Comparison of ENCODE assay signal across 10 cellular contexts in genomic region chr19:7224205-7224833, GRCh38.
DNase-seq lines count a peak whose midpoint lies in the region; ATAC-seq and TF ChIP-seq lines count a peak whose summit lies in the region.
"Had no signal": no experiment of that assay in that cellular context is flagged by ENCODE, and none has a peak within 500 bp of the region (broad histone marks: within the 10 kb centered on the region; RNA-seq: fewer than 3 reads in every experiment).

No MANE protein-coding gene starts in this region.

- DNase-seq in Right ventricle myocardium inferior (ENCODE audit: missing footprints) (no peak), cardiac septum (ENCODE audit: low spot score) (no peak), globus pallidus (ENCODE audit: low spot score) (peak; percentile 63), omental fat pad (ENCODE audit: low spot score) (no peak), COLO668 (lab: John Stamatoyannopoulos, UW; ENCODE audit: unreplicated experiment) (no peak), hippocampal formation (lab: John Stamatoyannopoulos, UW) (no peak), GM20000 (ENCODE audit: low spot score) (no peak)
- DNase-seq in activated naive CD4-positive, alpha-beta T cell treated with anti-CD3 and anti-CD28 coated beads, Interleukin-2, amount 10 ng/mL, durations not matched to agents 7 days and 5 days = no peak
- DNase-seq: activated T-cell treated with anti-CD3 and anti-CD28 coated beads, Interleukin-2, amount 50 U/mL, for 72 hours; NCI-H2227 treated with DMSO at 0.1 percent for 48 hours had no signal

- CTCF ChIA-PET in activated naive CD4-positive, alpha-beta T cell treated with anti-CD3 and anti-CD28 coated beads, Interleukin-2, amount 10 ng/mL, durations not matched to agents 7 days and 5 days (lab: Charles Lee) = interaction anchor here (0.6 kb wide), 1 partner anchor 18 kb away, joined by 3 read pairs; no protein-coding TSS in a partner anchor

- peaks cover 13% of the 10 kb centered on the region for H3K27me3 Mint-ChIP-seq in activated naive CD4-positive, alpha-beta T cell treated with anti-CD3 and anti-CD28 coated beads, Interleukin-2, amount 10 ng/mL, durations not matched to agents 7 days and 5 days

- no peak overlapping the region for H3K27ac Mint-ChIP-seq in activated naive CD4-positive, alpha-beta T cell treated with anti-CD3 and anti-CD28 coated beads, Interleukin-2, amount 10 ng/mL, durations not matched to agents 7 days and 5 days
- H3K27ac Mint-ChIP-seq: activated T-cell treated with anti-CD3 and anti-CD28 coated beads, Interleukin-2, amount 50 U/mL, for 72 hours had no signal

- intact Hi-C loops in Right ventricle myocardium inferior (cut with DNase I) (no loop called here), cardiac septum (cut with DNase I) (no loop called here)

- H3K4me1 Mint-ChIP-seq in activated naive CD4-positive, alpha-beta T cell treated with anti-CD3 and anti-CD28 coated beads, Interleukin-2, amount 10 ng/mL, durations not matched to agents 7 days and 5 days = peaks cover 5% of the 10 kb centered on the region

- no peaks in the 10 kb centered on the region for H3K36me3 Mint-ChIP-seq in activated naive CD4-positive, alpha-beta T cell treated with anti-CD3 and anti-CD28 coated beads, Interleukin-2, amount 10 ng/mL, durations not matched to agents 7 days and 5 days

- H3K9me3 Mint-ChIP-seq in activated naive CD4-positive, alpha-beta T cell treated with anti-CD3 and anti-CD28 coated beads, Interleukin-2, amount 10 ng/mL, durations not matched to agents 7 days and 5 days = no peaks in the 10 kb centered on the region
- H3K9me3 Mint-ChIP-seq: activated T-cell treated with anti-CD3 and anti-CD28 coated beads, Interleukin-2, amount 50 U/mL, for 72 hours had no signal

- H3K4me3 Mint-ChIP-seq in activated naive CD4-positive, alpha-beta T cell treated with anti-CD3 and anti-CD28 coated beads, Interleukin-2, amount 10 ng/mL, durations not matched to agents 7 days and 5 days = no peak overlapping the region
- H3K4me3 Mint-ChIP-seq: activated T-cell treated with anti-CD3 and anti-CD28 coated beads, Interleukin-2, amount 50 U/mL, for 72 hours had no signal

- TF ChIP-seq CTCF in omental fat pad (IDR thresholded peaks at IDR 0.05) (no peak), GM20000 (IDR thresholded peaks at IDR 0.05; ENCODE audit: extremely low read depth, missing control alignments) (no peak)

- ATAC-seq in Right ventricle myocardium inferior (peak; percentile 59), omental fat pad (ENCODE audit: low FRiP score) (peak; percentile 49)
- ATAC-seq: activated T-cell treated with anti-CD3 and anti-CD28 coated beads, Interleukin-2, amount 50 U/mL, for 72 hours had no signal
